Comparison of ENCODE assay signal across 1 cellular context in genomic region chrX:69025802-69026301, GRCh38.
TF ChIP-seq lines count a peak whose summit lies in the region.

No MANE protein-coding gene starts in this region.

TF ChIP-seq in endothelial cell of umbilical vein, 7 proteins besides CTCF, POLR2A, EP300 and RAD21 (continued from another document):
- no peak for TF ChIP-seq MYC (IDR thresholded peaks at IDR 0.05; ENCODE audit: low read depth, low read length)
- no peak for TF ChIP-seq POLR2AphosphoS5 (IDR thresholded peaks at IDR 0.05; ENCODE audit: insufficient read depth, low read depth, low read length)
- peak; percentile 7 for TF ChIP-seq FOS (IDR thresholded peaks at IDR 0.05; ENCODE audit: borderline replicate concordance, insufficient read depth, low read length)
